Comparison of ENCODE assay signal across 15 cellular contexts in the genomic region with DNA sequence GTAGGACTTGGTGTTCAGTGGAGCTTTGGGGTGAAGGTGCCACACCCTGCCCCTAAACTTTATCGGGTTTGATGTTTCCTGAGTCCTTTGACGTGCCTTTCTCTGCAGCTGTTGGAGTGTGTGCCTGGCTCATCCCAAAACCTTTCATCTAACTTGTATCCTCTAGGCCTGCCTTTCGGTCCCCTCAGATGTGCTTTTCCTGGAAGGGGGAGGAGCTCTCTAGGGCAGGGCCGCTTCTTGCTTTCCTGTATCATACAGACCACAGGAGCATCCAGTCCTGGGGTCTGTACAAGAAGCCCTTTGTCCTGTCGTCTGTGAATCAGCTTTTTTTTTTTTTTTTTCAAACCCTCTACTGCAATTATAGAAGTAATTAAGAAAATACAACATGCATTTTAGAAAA. TPM values are rescaled to one million over a fixed set of nuclear protein-coding genes. Genes with fewer than 3 reads are reported as not detected.
DNase-seq lines count a peak whose midpoint lies in the region; ATAC-seq and TF ChIP-seq lines count a peak whose summit lies in the region.
"Had no signal": no experiment of that assay in that cellular context is flagged by ENCODE, and none has a peak within 500 bp of the region (broad histone marks: within the 10 kb centered on the region; RNA-seq: fewer than 3 reads in every experiment).

No MANE protein-coding gene starts in this region.

- H3K27ac ChIP-seq in CD4-positive, alpha-beta T cell (ENCODE audit: low read depth, low read length) = no peak overlapping the region
- H3K27ac ChIP-seq in endodermal cell (ENCODE audit: low read depth, low read length) = no peak overlapping the region
- H3K27ac ChIP-seq: BLaER1 had no signal

- ATAC-seq in activated CD4-positive, alpha-beta T cell treated with anti-CD3 and anti-CD28 coated beads for 36 hours = no peak
- no peak for ATAC-seq in CD4-positive, alpha-beta T cell (ENCODE audit: poor library complexity)
- ATAC-seq in natural killer cell (no peak), HG03469 (IDR thresholded peaks at IDR 0.05; ENCODE audit: unreplicated experiment) (no peak)
- ATAC-seq: HCT116 had no signal

- H3K9me3 Mint-ChIP-seq in activated CD4-positive, alpha-beta T cell treated with anti-CD3 and anti-CD28 coated beads, Interleukin-2, amount 10 ng/mL, durations not matched to agents 24 days and 14 days = no peaks in the 10 kb centered on the region
- no peaks in the 10 kb centered on the region for H3K9me3 Mint-ChIP-seq in activated CD4-positive, alpha-beta T cell treated with anti-CD3 and anti-CD28 coated beads for 36 hours (ENCODE audit: low read depth)
- no peaks in the 10 kb centered on the region for H3K9me3 Mint-ChIP-seq in CD4-positive, alpha-beta T cell
- H3K9me3 Mint-ChIP-seq in endodermal cell (no peaks in the 10 kb centered on the region), natural killer cell (no peaks in the 10 kb centered on the region)
- H3K9me3 Mint-ChIP-seq: CD4-positive, CD25-positive, alpha-beta regulatory T cell had no signal

- H3K36me3 Mint-ChIP-seq in activated CD4-positive, alpha-beta T cell treated with anti-CD3 and anti-CD28 coated beads, Interleukin-2, amount 10 ng/mL, durations not matched to agents 24 days and 14 days (ENCODE audit: low read depth) = peaks cover 19% of the 10 kb centered on the region
- H3K36me3 Mint-ChIP-seq in activated CD4-positive, alpha-beta T cell treated with anti-CD3 and anti-CD28 coated beads for 36 hours (ENCODE audit: low read depth) = peaks cover 6% of the 10 kb centered on the region
- H3K36me3 Mint-ChIP-seq in CD4-positive, alpha-beta T cell (ENCODE audit: low read depth) = no peaks in the 10 kb centered on the region
- H3K36me3 Mint-ChIP-seq in endodermal cell (ENCODE audit: low read depth) = peaks cover 36% of the 10 kb centered on the region
- H3K36me3 Mint-ChIP-seq in natural killer cell = no peaks in the 10 kb centered on the region

- intact Hi-C loops in activated CD4-positive, alpha-beta T cell treated with anti-CD3 and anti-CD28 coated beads, Interleukin-2, amount 10 ng/mL, durations not matched to agents 24 days and 14 days (cut with micrococcal nuclease) = no loop called here
- intact Hi-C loops in activated CD4-positive, alpha-beta T cell treated with anti-CD3 and anti-CD28 coated beads for 36 hours (cut with DNase I, micrococcal nuclease) = no loop called here
- intact Hi-C loops in CD4-positive, alpha-beta T cell (cut with DNase I, micrococcal nuclease) = no loop called here
- intact Hi-C loops in natural killer cell (cut with micrococcal nuclease) = no loop called here

- peak overlapping the region; percentile 56 for H3K27ac Mint-ChIP-seq in activated CD4-positive, alpha-beta T cell treated with anti-CD3 and anti-CD28 coated beads, Interleukin-2, amount 10 ng/mL, durations not matched to agents 24 days and 14 days
- no peak overlapping the region for H3K27ac Mint-ChIP-seq in activated CD4-positive, alpha-beta T cell treated with anti-CD3 and anti-CD28 coated beads for 36 hours
- peak overlapping the region; percentile 24 for H3K27ac Mint-ChIP-seq in CD4-positive, alpha-beta T cell
- H3K27ac Mint-ChIP-seq in endodermal cell = peak overlapping the region; percentile 10
- H3K27ac Mint-ChIP-seq in natural killer cell = no peak overlapping the region

- peaks cover 40% of the 10 kb centered on the region for H3K4me1 Mint-ChIP-seq in activated CD4-positive, alpha-beta T cell treated with anti-CD3 and anti-CD28 coated beads, Interleukin-2, amount 10 ng/mL, durations not matched to agents 24 days and 14 days
- H3K4me1 Mint-ChIP-seq in activated CD4-positive, alpha-beta T cell treated with anti-CD3 and anti-CD28 coated beads for 36 hours = peaks cover 32% of the 10 kb centered on the region
- peaks cover 28% of the 10 kb centered on the region for H3K4me1 Mint-ChIP-seq in CD4-positive, alpha-beta T cell (ENCODE audit: low read depth)
- H3K4me1 Mint-ChIP-seq in endodermal cell (peaks cover 11% of the 10 kb centered on the region), natural killer cell (peaks cover 0 to 6% of the 10 kb centered on the region in 2 donors)
- H3K4me1 Mint-ChIP-seq: CD4-positive, CD25-positive, alpha-beta regulatory T cell had no signal

- H3K9ac ChIP-seq in endodermal cell (ENCODE audit: extremely low read depth, low read length, poor library complexity, severe bottlenecking) = no peak overlapping the region
- H3K9ac ChIP-seq: BLaER1 had no signal

- H3K9me3 ChIP-seq in CD4-positive, alpha-beta T cell (ENCODE audit: control insufficient read depth, low read length) = no peaks in the 10 kb centered on the region
- no peaks in the 10 kb centered on the region for H3K9me3 ChIP-seq in endodermal cell (ENCODE audit: control insufficient read depth, low read length)
- H3K9me3 ChIP-seq: BLaER1 had no signal

- WGBS in endodermal cell (ENCODE audit: insufficient coverage in 1 of 2, insufficient read length in 1 of 2), 2 experiments = 94 to 100% methylated on average over 2 to 5 of the region's 5 CpGs

- CTCF ChIA-PET in activated CD4-positive, alpha-beta T cell treated with anti-CD3 and anti-CD28 coated beads for 36 hours (lab: Charles Lee) = interaction anchor here (0.7 to 1.2 kb wide), 5 partner anchors 11 to 445 kb away, joined by 3 to 6 read pairs (median 3); no protein-coding TSS in a partner anchor
- CTCF ChIA-PET in CD4-positive, alpha-beta T cell (lab: Charles Lee) = interaction anchor here (0.6 kb wide), 1 partner anchor 690 kb away, joined by 3 read pairs; no protein-coding TSS in a partner anchor

- DNase-seq in activated CD4-positive, alpha-beta T cell treated with anti-CD3 and anti-CD28 coated beads, Interleukin-2, amount 10 ng/mL, durations not matched to agents 24 days and 14 days = no peak
- no peak for DNase-seq in activated CD4-positive, alpha-beta T cell treated with anti-CD3 and anti-CD28 coated beads for 36 hours
- DNase-seq in CD4-positive, alpha-beta T cell = no peak
- peak; percentile 29 for DNase-seq in RPMI7951 (ENCODE audit: low read depth)
- DNase-seq in endodermal cell = no peak
- no peak for DNase-seq in natural killer cell
- DNase-seq in CD1c-positive myeloid dendritic cell (ENCODE audit: extremely low spot score) = no peak
- DNase-seq: 8988T; AML-193; Calu3; CD4-positive, CD25-positive, alpha-beta regulatory T cell; DMS 273 treated with DMSO at 0.1 percent for 48 hours had no signal

- peaks cover 11% of the 10 kb centered on the region for H3K4me1 ChIP-seq in endodermal cell (ENCODE audit: control insufficient read depth, insufficient read depth, low read length)

- no peak overlapping the region for H3K4me3 ChIP-seq in endodermal cell (ENCODE audit: low read length)
- H3K4me3 ChIP-seq: BLaER1 had no signal

- no peaks in the 10 kb centered on the region for H3K27me3 ChIP-seq in CD4-positive, alpha-beta T cell (ENCODE audit: control insufficient read depth, insufficient read depth, low read length)
- no peaks in the 10 kb centered on the region for H3K27me3 ChIP-seq in endodermal cell (ENCODE audit: control insufficient read depth, insufficient read depth, low read length, poor library complexity, severe bottlenecking)
- H3K27me3 ChIP-seq: BLaER1 had no signal

- peak overlapping the region; percentile 19 for H3K4me3 Mint-ChIP-seq in activated CD4-positive, alpha-beta T cell treated with anti-CD3 and anti-CD28 coated beads, Interleukin-2, amount 10 ng/mL, durations not matched to agents 24 days and 14 days
- no peak overlapping the region for H3K4me3 Mint-ChIP-seq in activated CD4-positive, alpha-beta T cell treated with anti-CD3 and anti-CD28 coated beads for 36 hours
- H3K4me3 Mint-ChIP-seq in CD4-positive, alpha-beta T cell = no peak overlapping the region
- H3K4me3 Mint-ChIP-seq in endodermal cell (no peak overlapping the region), natural killer cell (no peak overlapping the region)
- H3K4me3 Mint-ChIP-seq: CD4-positive, CD25-positive, alpha-beta regulatory T cell had no signal

- TF ChIP-seq CTCF in CD4-positive, alpha-beta T cell (IDR thresholded peaks at IDR 0.05) = no peak
- TF ChIP-seq CTCF in endodermal cell (conservative IDR thresholded peaks at IDR 0.05) = no peak
- no peak for TF ChIP-seq CTCF in natural killer cell (IDR thresholded peaks at IDR 0.05)

- peaks cover 53% of the 10 kb centered on the region for H3K36me3 ChIP-seq in endodermal cell (ENCODE audit: control insufficient read depth, insufficient read depth, low read length)
- H3K36me3 ChIP-seq: BLaER1 had no signal

- POLR2A ChIA-PET in activated CD4-positive, alpha-beta T cell treated with anti-CD3 and anti-CD28 coated beads for 36 hours (lab: Charles Lee) = interaction anchor here (0.7 kb wide), 1 partner anchor 14 kb away, joined by 3 read pairs; no protein-coding TSS in a partner anchor
- POLR2A ChIA-PET in CD4-positive, alpha-beta T cell (lab: Charles Lee) = interaction anchor here (0.7 kb wide), 1 partner anchor 41 kb away, joined by 4 read pairs; no protein-coding TSS in a partner anchor

- no peaks in the 10 kb centered on the region for H3K27me3 Mint-ChIP-seq in activated CD4-positive, alpha-beta T cell treated with anti-CD3 and anti-CD28 coated beads, Interleukin-2, amount 10 ng/mL, durations not matched to agents 24 days and 14 days
- no peaks in the 10 kb centered on the region for H3K27me3 Mint-ChIP-seq in activated CD4-positive, alpha-beta T cell treated with anti-CD3 and anti-CD28 coated beads for 36 hours
- H3K27me3 Mint-ChIP-seq in CD4-positive, alpha-beta T cell = no peaks in the 10 kb centered on the region
- no peaks in the 10 kb centered on the region for H3K27me3 Mint-ChIP-seq in endodermal cell (ENCODE audit: insufficient read depth)
- H3K27me3 Mint-ChIP-seq in natural killer cell (ENCODE audit: low read depth in 2 of 2) = no peaks in the 10 kb centered on the region

RNA-seq across cellular contexts. Expression of gene PTGFRN, which starts 35.7 kb away (rescaled TPM):
- 35.4 and 35.6 TPM in 2 replicates for total RNA-seq in activated CD4-positive, alpha-beta T cell treated with anti-CD3 and anti-CD28 coated beads, Interleukin-2, amount 10 ng/mL, durations not matched to agents 24 days and 14 days
- 10 to 100 TPM; 11.6 to 11.8 TPM for total RNA-seq in activated CD4-positive, alpha-beta T cell treated with anti-CD3 and anti-CD28 coated beads for 36 hours
- total RNA-seq in CD4-positive, alpha-beta T cell = under 1 TPM; 0.38 to 0.45 TPM
- 76.1 and 101 TPM in 2 replicates for total RNA-seq in RPMI7951 (2014; rRNA removed; shearing (Covaris generic))
- total RNA-seq in endodermal cell (10 to 100 TPM; 41.6 to 43.2 TPM), natural killer cell (1 to 10 TPM in 1 of 3 donors, under 1 TPM in 2; 0.71 to 1.4 (median 0.79) TPM)
- polyA plus RNA-seq in endodermal cell (2013, experiment 1 of 2) = 46.4 TPM
- polyA plus RNA-seq in endodermal cell (2013, experiment 2 of 2) = 42.7 TPM

RNA-seq across cellular contexts. Expression of gene CD101, which starts 56.1 kb away (rescaled TPM):
- total RNA-seq in activated CD4-positive, alpha-beta T cell treated with anti-CD3 and anti-CD28 coated beads, Interleukin-2, amount 10 ng/mL, durations not matched to agents 24 days and 14 days = 0.82 and 1.2 TPM in 2 replicates
- under 1 TPM; 0.30 to 0.60 TPM for total RNA-seq in activated CD4-positive, alpha-beta T cell treated with anti-CD3 and anti-CD28 coated beads for 36 hours
- total RNA-seq in CD4-positive, alpha-beta T cell = 1 to 10 TPM; 2.1 to 2.2 TPM
- total RNA-seq in RPMI7951 (2014; rRNA removed; shearing (Covaris generic)) = 0.39 and 0.48 TPM in 2 replicates
- 1 to 10 TPM in 1 of 2 donors, under 1 TPM in 1; 0.97 to 1.4 TPM for total RNA-seq in endodermal cell
- polyA plus RNA-seq in endodermal cell (2013, experiment 1 of 2) = 1.4 TPM
- 0.66 TPM for polyA plus RNA-seq in endodermal cell (2013, experiment 2 of 2)
- total RNA-seq in natural killer cell = 1 to 10 TPM in 2 of 3 donors, under 1 TPM in 1; 0.82 to 3.1 (median 2.5) TPM

Comparison
In these comparisons a context has a peak if more than half of its experiments do, and no peak if none do; other contexts are left out.
1. H3K27ac Mint-ChIP-seq: peak in activated CD4-positive, alpha-beta T cell treated with anti-CD3 and anti-CD28 coated beads, Interleukin-2, amount 10 ng/mL, durations not matched to agents 24 days and 14 days (single experiment), CD4-positive, alpha-beta T cell (single experiment) and endodermal cell (single experiment); none in activated CD4-positive, alpha-beta T cell treated with anti-CD3 and anti-CD28 coated beads for 36 hours (single experiment) and natural killer cell (0 of 2).
2. RNA of gene PTGFRN, which starts 35.7 kb away (total RNA-seq): 76.1 to 101 TPM in RPMI7951, 41.6 to 43.2 TPM in endodermal cell, 35.4 to 35.6 TPM in activated CD4-positive, alpha-beta T cell treated with anti-CD3 and anti-CD28 coated beads, Interleukin-2, amount 10 ng/mL, durations not matched to agents 24 days and 14 days and 11.6 to 11.8 TPM in activated CD4-positive, alpha-beta T cell treated with anti-CD3 and anti-CD28 coated beads for 36 hours; 0.71 to 1.4 TPM in natural killer cell and 0.38 to 0.45 TPM in CD4-positive, alpha-beta T cell; every median in the first group is over 4 times any median in the second.